Comparison of ENCODE assay signal across 19 cellular contexts in the genomic region with DNA sequence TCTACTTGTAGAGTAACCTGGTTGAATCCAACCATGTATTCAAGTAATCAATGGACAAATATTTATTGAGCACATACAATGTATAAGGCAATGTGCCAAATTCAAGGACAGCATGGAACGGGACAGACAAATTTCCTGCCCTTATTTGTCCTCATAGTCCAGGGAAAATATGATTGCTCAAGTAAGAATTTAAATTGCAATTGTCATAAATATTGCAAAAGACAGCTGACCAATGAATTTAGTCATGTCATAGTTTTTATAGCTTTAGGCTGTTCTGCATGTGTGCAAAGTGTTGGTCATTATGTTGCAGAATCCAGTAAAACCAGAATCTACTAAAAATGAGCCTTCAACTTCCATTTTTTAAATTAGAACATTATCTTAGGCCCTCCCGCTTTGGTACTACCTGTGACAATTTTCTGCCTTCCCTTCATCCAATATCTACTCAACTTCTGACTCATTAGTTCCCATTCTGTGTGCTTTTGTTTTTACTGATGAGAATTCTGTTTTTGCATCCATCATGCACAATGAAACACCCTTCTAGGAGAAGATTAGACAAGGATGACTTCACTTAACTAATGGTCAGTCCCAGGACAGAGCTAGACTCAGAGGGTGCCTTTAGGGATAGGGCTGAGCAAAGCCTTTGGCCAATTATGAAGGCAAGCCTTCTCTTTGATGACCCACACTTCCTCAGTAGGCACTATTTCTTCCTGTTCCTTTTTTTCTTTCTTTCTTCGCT. TPM values are rescaled to one million over a fixed set of nuclear protein-coding genes. Genes with fewer than 3 reads are reported as not detected.
A peak's percentile ranks its signal among the peaks of the same experiment; 100 is the strongest.
DNase-seq lines count a peak whose midpoint lies in the region; ATAC-seq, FAIRE-seq and TF ChIP-seq lines count a peak whose summit lies in the region.
"Had no signal": no experiment of that assay in that cellular context is flagged by ENCODE, and none has a peak within 500 bp of the region (broad histone marks: within the 10 kb centered on the region; RNA-seq: fewer than 3 reads in every experiment).

No MANE protein-coding gene starts in this region.

- no peaks in the 10 kb centered on the region for H3F3A ChIP-seq in PC-9 (ENCODE audit: insufficient read depth, low read depth)

- DNase-seq in HCEC 1CT (peak; percentile 92), astrocyte (ENCODE audit: low read depth) (peak; percentile 72), iris pigment epithelial cell (ENCODE audit: low read depth) (peak; percentile 66), stomach (no peak), PC-9 (no peak), NOMO-1 (lab: John Stamatoyannopoulos, UW; ENCODE audit: unreplicated experiment in 2 of 2) (no peak)
- no peak for DNase-seq in activated CD4-positive, alpha-beta T cell treated with anti-CD3 and anti-CD28 coated beads, Interleukin-2, amount 10 ng/mL, durations not matched to agents 7 days and 5 days
- DNase-seq: activated CD4-positive, alpha-beta memory T cell treated with anti-CD3 and anti-CD28 coated beads for 36 hours; activated effector memory CD4-positive, alpha-beta T cell treated with Interleukin-2 at 50 U/mL for 16 hours; DMS79; effector memory CD8-positive, alpha-beta T cell; NCI-H146; NCI-H446 treated with DMSO at 0.1 percent for 48 hours; T-helper 9 cell had no signal

- TF ChIP-seq EP300 in stomach (IDR thresholded peaks at IDR 0.05), result no peak

- peak overlapping the region; percentile 64 for H3K4me2 ChIP-seq in astrocyte (ENCODE audit: low read length)
- H3K4me2 ChIP-seq in PC-9, result no peak overlapping the region

- BruUV-seq in PC-9 (replicated peaks; lab: Mats Ljungman, UMichigan), result no TSS peak

- no peak for TF ChIP-seq POLR2A in stomach (IDR thresholded peaks at IDR 0.05)

- no peak overlapping the region for H2AFZ ChIP-seq in astrocyte (ENCODE audit: low read depth, low read length)
- H2AFZ ChIP-seq in PC-9, result no peak overlapping the region

- no peak for ATAC-seq in HG03439 (IDR thresholded peaks at IDR 0.05; ENCODE audit: unreplicated experiment)
- ATAC-seq: effector memory CD8-positive, alpha-beta T cell had no signal

- no peak for FAIRE-seq in astrocyte (lab: Jason Lieb, UNC)

- H3K4me1 Mint-ChIP-seq in astrocyte (ENCODE audit: low read depth, unreplicated experiment), result peaks cover 44% of the 10 kb centered on the region
- H3K4me1 Mint-ChIP-seq in activated CD4-positive, alpha-beta T cell treated with anti-CD3 and anti-CD28 coated beads, Interleukin-2, amount 10 ng/mL, durations not matched to agents 7 days and 5 days, result no peaks in the 10 kb centered on the region

- peak overlapping the region; percentile 90 for H3K27ac Mint-ChIP-seq in astrocyte (ENCODE audit: unreplicated experiment)
- no peak overlapping the region for H3K27ac Mint-ChIP-seq in activated CD4-positive, alpha-beta T cell treated with anti-CD3 and anti-CD28 coated beads, Interleukin-2, amount 10 ng/mL, durations not matched to agents 7 days and 5 days
- H3K27ac Mint-ChIP-seq: activated CD4-positive, alpha-beta memory T cell treated with anti-CD3 and anti-CD28 coated beads for 36 hours; effector memory CD8-positive, alpha-beta T cell had no signal

- H3K36me3 Mint-ChIP-seq in astrocyte (ENCODE audit: low read depth, unreplicated experiment), result no peaks in the 10 kb centered on the region
- H3K36me3 Mint-ChIP-seq in activated CD4-positive, alpha-beta T cell treated with anti-CD3 and anti-CD28 coated beads, Interleukin-2, amount 10 ng/mL, durations not matched to agents 7 days and 5 days (ENCODE audit: low read depth), result no peaks in the 10 kb centered on the region
- H3K36me3 Mint-ChIP-seq: activated CD4-positive, alpha-beta memory T cell treated with anti-CD3 and anti-CD28 coated beads for 36 hours had no signal

- H4K20me1 ChIP-seq in astrocyte (ENCODE audit: insufficient read depth, low read length), result no peaks in the 10 kb centered on the region
- H4K20me1 ChIP-seq in PC-9 (ENCODE audit: insufficient read depth), result no peaks in the 10 kb centered on the region

- TF ChIP-seq CTCF in astrocyte (IDR thresholded peaks at IDR 0.05; ENCODE audit: insufficient read depth, low read depth, low read length), result no peak
- TF ChIP-seq CTCF in stomach (IDR thresholded peaks at IDR 0.05), result no peak
- no peak for TF ChIP-seq CTCF in PC-9 (conservative IDR thresholded peaks at IDR 0.05)

- H3K27me3 ChIP-seq in astrocyte (ENCODE audit: insufficient read depth, low read length) (no peaks in the 10 kb centered on the region), stomach (no peaks in the 10 kb centered on the region), PC-9 (ENCODE audit: insufficient read depth, low read depth) (no peaks in the 10 kb centered on the region)
- H3K27me3 ChIP-seq: body of pancreas, uterus had no signal

- intact Hi-C loops in stomach (cut with DNase I; ENCODE audit: low total_unique reads), result no loop called here
- intact Hi-C loops in PC-9 (cut with micrococcal nuclease; ENCODE audit: unreplicated experiment), result no loop called here

- no peaks in the 10 kb centered on the region for H3K9me3 ChIP-seq in astrocyte (ENCODE audit: insufficient read depth, low read depth, low read length)
- H3K9me3 ChIP-seq in stomach, result no peaks in the 10 kb centered on the region
- H3K9me3 ChIP-seq in PC-9 (ENCODE audit: insufficient read depth, low read depth), result no peaks in the 10 kb centered on the region
- H3K9me3 ChIP-seq: body of pancreas, uterus had no signal

- H3K4me3 Mint-ChIP-seq in astrocyte (ENCODE audit: unreplicated experiment), result no peak overlapping the region
- no peak overlapping the region for H3K4me3 Mint-ChIP-seq in activated CD4-positive, alpha-beta T cell treated with anti-CD3 and anti-CD28 coated beads, Interleukin-2, amount 10 ng/mL, durations not matched to agents 7 days and 5 days
- H3K4me3 Mint-ChIP-seq: activated CD4-positive, alpha-beta memory T cell treated with anti-CD3 and anti-CD28 coated beads for 36 hours; effector memory CD8-positive, alpha-beta T cell had no signal

- no peaks in the 10 kb centered on the region for H3K9me2 ChIP-seq in PC-9 (ENCODE audit: insufficient read depth)

- H3K36me3 ChIP-seq in astrocyte (ENCODE audit: insufficient read depth, low read length) (no peaks in the 10 kb centered on the region), stomach (no peaks in the 10 kb centered on the region), PC-9 (ENCODE audit: low read depth) (no peaks in the 10 kb centered on the region)
- H3K36me3 ChIP-seq: uterus had no signal

- H3K4me3 ChIP-seq in astrocyte (ENCODE audit: insufficient read depth, low read depth, low read length) (no peak overlapping the region), stomach (no peak overlapping the region), PC-9 (no peak overlapping the region)
- H3K4me3 ChIP-seq: body of pancreas, uterus had no signal

- POLR2A ChIA-PET in PC-9 (lab: Charles Lee; ENCODE audit: unreplicated experiment), result no interaction called here
- POLR2A ChIA-PET in activated CD4-positive, alpha-beta T cell treated with anti-CD3 and anti-CD28 coated beads, Interleukin-2, amount 10 ng/mL, durations not matched to agents 7 days and 5 days (lab: Charles Lee), result no interaction called here

- H3K9ac ChIP-seq in astrocyte (ENCODE audit: low read length), result peak overlapping the region; percentile 51

- 39 to 59% (median 54%) methylated on average over 3 of the region's 3 CpGs for WGBS in stomach, 5 donors

- no peaks in the 10 kb centered on the region for H3K27me3 Mint-ChIP-seq in astrocyte (ENCODE audit: low read depth, unreplicated experiment)
- no peaks in the 10 kb centered on the region for H3K27me3 Mint-ChIP-seq in activated CD4-positive, alpha-beta T cell treated with anti-CD3 and anti-CD28 coated beads, Interleukin-2, amount 10 ng/mL, durations not matched to agents 7 days and 5 days
- H3K27me3 Mint-ChIP-seq: activated CD4-positive, alpha-beta memory T cell treated with anti-CD3 and anti-CD28 coated beads for 36 hours; effector memory CD8-positive, alpha-beta T cell had no signal

- H3K4me1 ChIP-seq in astrocyte (ENCODE audit: insufficient read depth, low read length) (peaks cover 55% of the 10 kb centered on the region), stomach (peaks cover 0 to 26% (median 4%) of the 10 kb centered on the region in 4 donors), PC-9 (replicated peaks; ENCODE audit: insufficient read depth) (no peaks in the 10 kb centered on the region)
- H3K4me1 ChIP-seq: body of pancreas had no signal

- H3K79me2 ChIP-seq in astrocyte (ENCODE audit: insufficient read depth, low read length) (no peaks in the 10 kb centered on the region), PC-9 (ENCODE audit: low read depth) (no peaks in the 10 kb centered on the region)

- H3K9me3 Mint-ChIP-seq in astrocyte (ENCODE audit: unreplicated experiment), result no peaks in the 10 kb centered on the region
- H3K9me3 Mint-ChIP-seq in activated CD4-positive, alpha-beta T cell treated with anti-CD3 and anti-CD28 coated beads, Interleukin-2, amount 10 ng/mL, durations not matched to agents 7 days and 5 days, result peaks cover 10% of the 10 kb centered on the region

- CTCF ChIA-PET in PC-9 (lab: Charles Lee), result no interaction called here
- CTCF ChIA-PET in activated CD4-positive, alpha-beta T cell treated with anti-CD3 and anti-CD28 coated beads, Interleukin-2, amount 10 ng/mL, durations not matched to agents 7 days and 5 days (lab: Charles Lee), result no interaction called here

- H3K27ac ChIP-seq in astrocyte (ENCODE audit: low read depth, low read length), result peak overlapping the region; percentile 89
- peak overlapping the region in 4 of 5 donors; percentile 46 to 60 (median 58) for H3K27ac ChIP-seq in stomach
- H3K27ac ChIP-seq in PC-9, result no peak overlapping the region
- H3K27ac ChIP-seq: body of pancreas had no signal

RNA-seq across cellular contexts. Expression of gene FIBIN, which starts 45.8 kb away (rescaled TPM):
- total RNA-seq in astrocyte (0.75 and 0.91 TPM in 2 replicates), stomach (10 to 100 TPM in 2 of 5 donors, 1 to 10 TPM in 3; 2.7 to 42.6 (median 4.5) TPM), PC-9 (2021) (not detected in 2 replicates)
- polyA plus RNA-seq in stomach, result 1 to 10 TPM; 3.9 to 9.2 (median 6.0) TPM
- not detected for total RNA-seq in activated CD4-positive, alpha-beta T cell treated with anti-CD3 and anti-CD28 coated beads, Interleukin-2, amount 10 ng/mL, durations not matched to agents 7 days and 5 days
- total RNA-seq: activated CD4-positive, alpha-beta memory T cell treated with anti-CD3 and anti-CD28 coated beads for 36 hours; glomerular endothelial cell had no signal
- polyA plus RNA-seq: neural cell had no signal

Comparison
In these comparisons a context has a peak if more than half of its experiments do, and no peak if none do; other contexts are left out.
1. DNase-seq: peak in HCEC 1CT (single experiment), astrocyte (single experiment) and iris pigment epithelial cell (single experiment); none in stomach (single experiment), PC-9 (0 of 2), activated CD4-positive, alpha-beta T cell treated with anti-CD3 and anti-CD28 coated beads, Interleukin-2, amount 10 ng/mL, durations not matched to agents 7 days and 5 days (single experiment) and NOMO-1 (0 of 2).